Comparison of ENCODE assay signal across 21 cellular contexts in the genomic region with DNA sequence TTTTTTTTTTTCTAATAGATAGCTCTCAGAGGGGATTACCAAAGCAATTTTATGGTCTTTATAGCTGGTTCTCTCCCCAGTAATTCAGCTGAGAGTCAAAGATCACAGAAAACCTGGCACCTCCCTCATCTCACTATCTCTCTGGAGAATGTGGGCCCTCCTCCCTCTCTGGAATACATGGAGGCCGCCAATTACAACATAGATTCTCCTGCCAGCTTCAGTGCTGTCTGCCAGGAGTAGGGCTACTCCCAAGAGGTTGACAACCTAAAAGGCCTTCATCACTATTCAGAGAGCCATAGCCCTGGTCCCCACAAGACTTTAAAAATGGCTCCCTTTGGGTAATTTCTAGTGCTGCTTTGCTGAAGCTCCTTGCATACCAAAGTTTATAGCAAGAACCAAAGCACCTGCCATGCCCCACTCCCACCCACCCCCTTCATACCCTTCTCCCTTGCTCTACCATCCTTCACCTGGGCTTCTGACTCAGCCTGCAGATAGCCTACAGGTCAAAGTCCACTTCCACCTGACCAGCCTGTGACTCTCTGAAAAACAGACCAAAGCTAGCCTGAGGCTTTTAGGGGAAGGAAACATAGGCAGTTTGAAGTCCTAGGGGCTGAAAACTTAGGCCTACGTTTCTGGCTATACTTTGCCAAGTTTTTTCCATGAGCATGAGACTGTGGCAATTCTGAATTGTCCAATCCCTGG.
DNase-seq lines count a peak whose midpoint lies in the region; ATAC-seq and TF ChIP-seq lines count a peak whose summit lies in the region.
"Had no signal": no experiment of that assay in that cellular context is flagged by ENCODE, and none has a peak within 500 bp of the region (broad histone marks: within the 10 kb centered on the region; RNA-seq: fewer than 3 reads in every experiment).

No MANE protein-coding gene starts in this region.

- ATAC-seq in Right ventricle myocardium superior (ENCODE audit: poor library complexity) (peak; percentile 98), heart right ventricle (peak; percentile 78 to 97 (median 90)), aorta (ENCODE audit: low FRiP score) (peak; percentile 30), HG03460 (IDR thresholded peaks at IDR 0.05; ENCODE audit: unreplicated experiment) (no peak), GM21619 (IDR thresholded peaks at IDR 0.05; ENCODE audit: unreplicated experiment) (no peak)
- ATAC-seq: natural killer cell had no signal

- intact Hi-C loops in Right ventricle myocardium superior (cut with DNase I) (no loop called here), cardiac septum (cut with DNase I) (no loop called here), heart right ventricle (cut with DNase I) (loop anchor here in 1 of 10 donors (10.0 kb wide), 1 partner anchor 124 kb away; no protein-coding TSS in a partner anchor), aorta (cut with DNase I) (no loop called here)
- intact Hi-C loops in activated T-helper 1 cell treated with anti-CD3 and anti-CD28 coated beads, Interleukin-12 subunit alpha, Interleukin-12 subunit beta, Interleukin-2, Interleukin-4 antibody, amounts not matched to agents 30 ng/mL and 10 ng/mL and 1 ng/mL, durations not matched to agents 14 hours and 24 hours and 36 hours (cut with micrococcal nuclease), result no loop called here

- 38 to 52% methylated on average over 2 of the region's 2 CpGs for WGBS in heart right ventricle, 2 donors
- whole genome bisulfite sequencing in aorta, 2 donors, result 19 to 34% methylated on average over 2 of the region's 2 CpGs

- peak overlapping the region; percentile 83 to 94 (median 88) for H3K27ac Mint-ChIP-seq in nephron
- H3K27ac Mint-ChIP-seq in activated T-helper 1 cell treated with anti-CD3 and anti-CD28 coated beads, Interleukin-12 subunit alpha, Interleukin-12 subunit beta, Interleukin-2, Interleukin-4 antibody, amounts not matched to agents 30 ng/mL and 10 ng/mL and 1 ng/mL, durations not matched to agents 14 hours and 24 hours and 36 hours, result no peak overlapping the region
- H3K27ac Mint-ChIP-seq: activated naive CD4-positive, alpha-beta T cell treated with anti-CD3 and anti-CD28 coated beads for 36 hours; natural killer cell; T-helper 1 cell treated with Interleukin-12 subunit alpha and Interleukin-12 subunit beta and Interleukin-4 antibody, amounts not matched to agents 30 μg/mL and 1 μg/mL, for 36 hours had no signal

- no peaks in the 10 kb centered on the region for H3K36me3 Mint-ChIP-seq in nephron (ENCODE audit: low read depth)
- no peaks in the 10 kb centered on the region for H3K36me3 Mint-ChIP-seq in activated T-helper 1 cell treated with anti-CD3 and anti-CD28 coated beads, Interleukin-12 subunit alpha, Interleukin-12 subunit beta, Interleukin-2, Interleukin-4 antibody, amounts not matched to agents 30 ng/mL and 10 ng/mL and 1 ng/mL, durations not matched to agents 14 hours and 24 hours and 36 hours (ENCODE audit: low read depth)
- H3K36me3 Mint-ChIP-seq: natural killer cell had no signal

- H3K4me1 ChIP-seq in heart right ventricle, result peaks cover 0 to 19% (median 10%) of the 10 kb centered on the region in 9 donors
- H3K4me1 ChIP-seq in aorta (ENCODE audit: control insufficient read depth in 1 of 2, insufficient read depth in 2 of 2, low read length in 2 of 2), result peaks cover 0 to 8% of the 10 kb centered on the region in 2 donors

- H3K36me3 ChIP-seq in heart right ventricle, result no peaks in the 10 kb centered on the region
- H3K36me3 ChIP-seq in aorta (ENCODE audit: control insufficient read depth in 1 of 2, insufficient read depth in 2 of 2, low read length in 1 of 2), result no peaks in the 10 kb centered on the region

- H3K27me3 ChIP-seq in heart right ventricle (no peaks in the 10 kb centered on the region), aorta (ENCODE audit: control insufficient read depth in 1 of 2, insufficient read depth in 2 of 2, low read length in 1 of 2) (no peaks in the 10 kb centered on the region)

- peaks cover 7% of the 10 kb centered on the region for H3K9me3 Mint-ChIP-seq in nephron
- H3K9me3 Mint-ChIP-seq in activated T-helper 1 cell treated with anti-CD3 and anti-CD28 coated beads, Interleukin-12 subunit alpha, Interleukin-12 subunit beta, Interleukin-2, Interleukin-4 antibody, amounts not matched to agents 30 ng/mL and 10 ng/mL and 1 ng/mL, durations not matched to agents 14 hours and 24 hours and 36 hours, result no peaks in the 10 kb centered on the region
- H3K9me3 Mint-ChIP-seq: natural killer cell; T-helper 1 cell treated with Interleukin-12 subunit alpha and Interleukin-12 subunit beta and Interleukin-4 antibody, amounts not matched to agents 30 μg/mL and 1 μg/mL, for 36 hours had no signal

- no peak overlapping the region for H3K4me3 Mint-ChIP-seq in nephron
- no peak overlapping the region for H3K4me3 Mint-ChIP-seq in activated T-helper 1 cell treated with anti-CD3 and anti-CD28 coated beads, Interleukin-12 subunit alpha, Interleukin-12 subunit beta, Interleukin-2, Interleukin-4 antibody, amounts not matched to agents 30 ng/mL and 10 ng/mL and 1 ng/mL, durations not matched to agents 14 hours and 24 hours and 36 hours
- H3K4me3 Mint-ChIP-seq: activated naive CD4-positive, alpha-beta T cell treated with anti-CD3 and anti-CD28 coated beads for 36 hours; CD8-positive, alpha-beta memory T cell; natural killer cell; T-helper 1 cell treated with Interleukin-12 subunit alpha and Interleukin-12 subunit beta and Interleukin-4 antibody, amounts not matched to agents 30 μg/mL and 1 μg/mL, for 36 hours had no signal

- TF ChIP-seq CTCF in heart right ventricle (IDR thresholded peaks at IDR 0.05), result no peak
- no peak for TF ChIP-seq CTCF in nephron (IDR thresholded peaks at IDR 0.05; ENCODE audit: unreplicated experiment in 3 of 3)

- no peaks in the 10 kb centered on the region for H3K27me3 Mint-ChIP-seq in nephron (ENCODE audit: low read depth)
- H3K27me3 Mint-ChIP-seq in activated T-helper 1 cell treated with anti-CD3 and anti-CD28 coated beads, Interleukin-12 subunit alpha, Interleukin-12 subunit beta, Interleukin-2, Interleukin-4 antibody, amounts not matched to agents 30 ng/mL and 10 ng/mL and 1 ng/mL, durations not matched to agents 14 hours and 24 hours and 36 hours (ENCODE audit: insufficient read depth), result no peaks in the 10 kb centered on the region

- no peak overlapping the region for H3K4me3 ChIP-seq in heart right ventricle
- no peak overlapping the region for H3K4me3 ChIP-seq in aorta (ENCODE audit: low read length in 2 of 2)
- H3K4me3 ChIP-seq: skin epidermis had no signal

- H3K4me1 Mint-ChIP-seq in nephron, result peaks cover 54% of the 10 kb centered on the region
- no peaks in the 10 kb centered on the region for H3K4me1 Mint-ChIP-seq in activated T-helper 1 cell treated with anti-CD3 and anti-CD28 coated beads, Interleukin-12 subunit alpha, Interleukin-12 subunit beta, Interleukin-2, Interleukin-4 antibody, amounts not matched to agents 30 ng/mL and 10 ng/mL and 1 ng/mL, durations not matched to agents 14 hours and 24 hours and 36 hours (ENCODE audit: low read depth)
- H3K4me1 Mint-ChIP-seq: CD8-positive, alpha-beta memory T cell; natural killer cell had no signal

- DNase-seq in Right ventricle myocardium superior, result peak; percentile 55
- no peak for DNase-seq in cardiac septum (ENCODE audit: low spot score)
- DNase-seq in heart right ventricle, result peak; percentile 17 to 54
- DNase-seq in aorta, result no peak
- no peak for DNase-seq in activated T-helper 1 cell treated with anti-CD3 and anti-CD28 coated beads, Interleukin-12 subunit alpha, Interleukin-12 subunit beta, Interleukin-2, Interleukin-4 antibody, amounts not matched to agents 30 ng/mL and 10 ng/mL and 1 ng/mL, durations not matched to agents 14 hours and 24 hours and 36 hours (ENCODE audit: low spot score)
- DNase-seq: activated naive CD4-positive, alpha-beta T cell treated with anti-CD3 and anti-CD28 coated beads for 36 hours; activated T-cell treated with anti-CD3 and anti-CD28 coated beads, Interleukin-2, amount 50 U/mL, for 48 hours; anterior cingulate cortex; CD8-positive, alpha-beta memory T cell; DMS79 treated with DMSO at 0.1 percent for 48 hours; GOT3; natural killer cell; NCI-H146; NCI-H526 treated with DMSO at 0.1 percent for 48 hours; stimulated activated CD4-positive, alpha-beta T cell treated with anti-CD3 and anti-CD28 coated beads, Interleukin-1b, Interleukin-23, amount 100 ng/mL, for 48 hours had no signal

- H3K9me3 ChIP-seq in heart right ventricle (no peaks in the 10 kb centered on the region), aorta (ENCODE audit: control insufficient read depth, low read length) (no peaks in the 10 kb centered on the region)

- H3K27ac ChIP-seq in heart right ventricle (peak overlapping the region in 3 of 10 donors; percentile 13 to 27 (median 19)), aorta (ENCODE audit: low read depth in 1 of 2, low read length in 2 of 2) (no peak overlapping the region)
- H3K27ac ChIP-seq: KMS-11, skin epidermis had no signal

Comparison
In these comparisons a context has a peak if more than half of its experiments do, and no peak if none do; other contexts are left out.
1. DNase-seq: peak in Right ventricle myocardium superior (single experiment) and heart right ventricle (2 of 2); none in cardiac septum (single experiment), aorta (0 of 2) and activated T-helper 1 cell treated with anti-CD3 and anti-CD28 coated beads, Interleukin-12 subunit alpha, Interleukin-12 subunit beta, Interleukin-2, Interleukin-4 antibody, amounts not matched to agents 30 ng/mL and 10 ng/mL and 1 ng/mL, durations not matched to agents 14 hours and 24 hours and 36 hours (single experiment).
2. ATAC-seq: peak in Right ventricle myocardium superior (single experiment), heart right ventricle (8 of 8) and aorta (single experiment); none in HG03460 (single experiment) and GM21619 (single experiment).